ENCODE assay signal across 19 cellular contexts in genomic region chr12:26187429-26187828, GRCh38. TPM values are rescaled to one million over a fixed set of nuclear protein-coding genes. Genes with fewer than 3 reads are reported as not detected.
A peak's percentile ranks its signal among the peaks of the same experiment; 100 is the strongest.
DNase-seq lines count a peak whose midpoint lies in the region; ATAC-seq, FAIRE-seq and TF ChIP-seq lines count a peak whose summit lies in the region.
"Had no signal": no experiment of that assay in that cellular context is flagged by ENCODE, and none has a peak within 500 bp of the region (broad histone marks: within the 10 kb centered on the region; RNA-seq: fewer than 3 reads in every experiment).

No MANE protein-coding gene starts in this region.

- H3K9me3 ChIP-seq in right atrium auricular region (no peaks in the 10 kb centered on the region), Loucy (ENCODE audit: insufficient read depth, low read depth, low read length) (no peaks in the 10 kb centered on the region), H1 (ENCODE audit: insufficient read depth in 2 of 2, low read depth in 1 of 2, low read length in 1 of 2) (no peaks in the 10 kb centered on the region), skeletal muscle satellite cell (replicated peaks; ENCODE audit: low read length) (no peaks in the 10 kb centered on the region)
- H3K9me3 ChIP-seq: pancreas, vagina had no signal

- TF ChIP-seq POLR2A in H1 (IDR thresholded peaks at IDR 0.05; ENCODE audit: control extremely low read depth in 1 of 2, low read depth in 2 of 2, low read length in 2 of 2), result no peak

- no peak overlapping the region for H3K4ac ChIP-seq in H1 (replicated peaks; ENCODE audit: insufficient read length, low read depth, low read length)

- no peak overlapping the region for H4K8ac ChIP-seq in H1 (ENCODE audit: extremely low read depth, insufficient read depth, low read length)

- no peaks in the 10 kb centered on the region for H3F3A ChIP-seq in Loucy (ENCODE audit: low read depth)

- H3K4me1 ChIP-seq in right atrium auricular region (no peaks in the 10 kb centered on the region), Loucy (ENCODE audit: insufficient read depth, low read length, poor library complexity, severe bottlenecking) (no peaks in the 10 kb centered on the region), H1 (replicated peaks in 1 of 4; ENCODE audit: control insufficient read depth in 3 of 4, insufficient read depth in 4 of 4, low read length in 3 of 4) (peaks cover 0 to 4% (median 3%) of the 10 kb centered on the region in 4 experiments; a peak in 2 of 7 replicates), skeletal muscle satellite cell (ENCODE audit: control insufficient read depth, insufficient read depth, low read length) (peaks cover 20% of the 10 kb centered on the region)
- H3K4me1 ChIP-seq: pancreas, vagina had no signal

- no peak overlapping the region for H2BK15ac ChIP-seq in H1 (ENCODE audit: low read length)

- POLR2A ChIA-PET in H1 (lab: Charles Lee; ENCODE audit: partially characterized antibody), result no interaction called here

- no peak overlapping the region for H2BK5ac ChIP-seq in H1 (ENCODE audit: low read depth, low read length)

- no peaks in the 10 kb centered on the region for H3K23me2 ChIP-seq in H1 (ENCODE audit: low read depth, low read length)

- CTCF ChIA-PET in H1 (lab: Charles Lee; ENCODE audit: partially characterized antibody), result interaction anchor here (1.0 to 1.2 kb wide), 5 partner anchors 9 to 52 kb away, joined by 3 to 12 read pairs (median 4); no protein-coding TSS in a partner anchor

- no peak overlapping the region for H3K4me2 ChIP-seq in Loucy (ENCODE audit: low read depth, low read length, poor library complexity, severe bottlenecking)
- no peak overlapping the region for H3K4me2 ChIP-seq in H1 (ENCODE audit: insufficient read depth in 1 of 2, low read depth in 2 of 2, low read length in 2 of 2)
- peak overlapping the region; percentile 2 for H3K4me2 ChIP-seq in skeletal muscle satellite cell (ENCODE audit: low read length)

- H4K5ac ChIP-seq in H1 (ENCODE audit: insufficient read length, low read depth, low read length), result no peak overlapping the region

- no peak overlapping the region for H2BK12ac ChIP-seq in H1 (ENCODE audit: low read depth, low read length)

- TF ChIP-seq RAD21 in H1 (IDR thresholded peaks at IDR 0.05 in 1 of 2, conservative IDR thresholded peaks at IDR 0.05 in 1 of 2; ENCODE audit: low read depth in 2 of 2, low read length in 2 of 2), result peak; percentile 44 to 51

- no peak overlapping the region for H3K18ac ChIP-seq in H1 (ENCODE audit: extremely low read depth, low read length)

- H4K91ac ChIP-seq in H1 (replicated peaks; ENCODE audit: insufficient read length, low read length), result no peak overlapping the region

- H2BK120ac ChIP-seq in H1 (replicated peaks; ENCODE audit: low read depth, low read length), result no peak overlapping the region

- no peak for TF ChIP-seq EP300 in H1 (IDR thresholded peaks at IDR 0.05; ENCODE audit: borderline replicate concordance in 1 of 2, low read depth in 2 of 2, low read length in 2 of 2)

- peak; percentile 56 to 63 for ATAC-seq in left cardiac atrium

- no peak for FAIRE-seq in H1 (lab: Jason Lieb, UNC)
- FAIRE-seq: endothelial cell of umbilical vein, pancreas had no signal

- no peaks in the 10 kb centered on the region for H3K9me2 ChIP-seq in Loucy (replicated peaks; ENCODE audit: low read depth, low read length)

- H3K14ac ChIP-seq in H1 (ENCODE audit: insufficient read length), result no peak overlapping the region

- H3K27ac ChIP-seq in right atrium auricular region, result no peak overlapping the region
- H3K27ac ChIP-seq in H1 (ENCODE audit: low read depth, low read length), result no peak overlapping the region
- H3K27ac ChIP-seq: pancreas, vagina, VCaP had no signal

- H3K56ac ChIP-seq in H1 (replicated peaks; ENCODE audit: insufficient read length, low read depth, low read length), result no peak overlapping the region

- H3K79me2 ChIP-seq in Loucy (ENCODE audit: insufficient read depth, low read length) (no peaks in the 10 kb centered on the region), H1 (ENCODE audit: control insufficient read depth in 1 of 2, insufficient read depth in 2 of 2, low read length in 2 of 2) (no peaks in the 10 kb centered on the region)

- TF ChIP-seq CTCF in right atrium auricular region (IDR thresholded peaks at IDR 0.05), result peak in 1 of 2 donors; percentile 23
- TF ChIP-seq CTCF in Loucy (conservative IDR thresholded peaks at IDR 0.05; ENCODE audit: low read length), result peak; percentile 32
- peak in 2 of 3 experiments; percentile 36 to 43; a peak in 2 of 4 replicates for TF ChIP-seq CTCF in H1 (IDR thresholded peaks at IDR 0.05; ENCODE audit: control extremely low read depth in 1 of 3, insufficient read depth in 1 of 3, low read depth in 1 of 3, low read length in 3 of 3)

- H3K23ac ChIP-seq in H1 (ENCODE audit: insufficient read length), result no peak overlapping the region

- H3K27me3 ChIP-seq in right atrium auricular region (no peaks in the 10 kb centered on the region), Loucy (ENCODE audit: insufficient read depth, low read length, poor library complexity, severe bottlenecking) (no peaks in the 10 kb centered on the region), H1 (replicated peaks in 1 of 4; ENCODE audit: control insufficient read depth in 3 of 4, extremely low read depth in 1 of 4, insufficient read depth in 3 of 4, low read length in 3 of 4) (no peaks in the 10 kb centered on the region), skeletal muscle satellite cell (ENCODE audit: control insufficient read depth, insufficient read depth, low read length) (no peaks in the 10 kb centered on the region)
- H3K27me3 ChIP-seq: pancreas, vagina had no signal

- intact Hi-C loops in left cardiac atrium (cut with DNase I), result no loop called here

- WGBS in H1 (ENCODE audit: extremely low coverage in 1 of 2, insufficient coverage in 1 of 2, insufficient read length in 1 of 2, insufficient replicate concordance in 2 of 2, low coverage in 1 of 2, low lambda C conversion rate in 2 of 2, missing lambda C conversion rate in 1 of 2), 2 experiments, result 56% methylated on average over 5 of the region's 5 CpGs; no CpG with 5 or more reads in 1 of the 2 experiments

- H2AFZ ChIP-seq in Loucy (ENCODE audit: low read length), result no peak overlapping the region
- no peak overlapping the region for H2AFZ ChIP-seq in H1 (ENCODE audit: low read length)

- H3K9ac ChIP-seq in Loucy (ENCODE audit: low read depth, low read length, poor library complexity, severe bottlenecking) (no peak overlapping the region), H1 (replicated peaks in 1 of 4; ENCODE audit: extremely low read depth in 1 of 4, low read depth in 3 of 4, low read length in 3 of 4) (no peak overlapping the region), skeletal muscle satellite cell (ENCODE audit: low read depth, low read length) (no peak overlapping the region)

- H3K4me3 ChIP-seq in right atrium auricular region (no peak overlapping the region), Loucy (ENCODE audit: low read length, poor library complexity, severe bottlenecking) (no peak overlapping the region), H1 (ENCODE audit: extremely low read depth in 1 of 4, insufficient read depth in 2 of 4, low read depth in 3 of 4, low read length in 4 of 4) (no peak overlapping the region), skeletal muscle satellite cell (ENCODE audit: low read length) (no peak overlapping the region)
- H3K4me3 ChIP-seq: pancreas, vagina had no signal

- DNase-seq in left cardiac atrium, result no peak
- no peak for DNase-seq in right atrium auricular region (ENCODE audit: low spot score)
- no peak for DNase-seq in H1 (ENCODE audit: low read depth in 1 of 2, low spot score in 2 of 2)
- DNase-seq in LoVo (ENCODE audit: low spot score), result no peak
- DNase-seq in NCI-H446 (lab: John Stamatoyannopoulos, UW), result no peak
- no peak for DNase-seq in HCEC 1CT
- DNase-seq: ACHN; anterior cingulate cortex; CD8-positive, alpha-beta memory T cell; islet precursor cell; NCI-H187; NCI-H510A; pancreas had no signal

- no peak overlapping the region for H2BK20ac ChIP-seq in H1 (ENCODE audit: low read length)

- no peaks in the 10 kb centered on the region for H3K79me1 ChIP-seq in H1 (ENCODE audit: low read depth, low read length)

- H2AK5ac ChIP-seq in H1 (ENCODE audit: low read depth, low read length), result no peak overlapping the region

- H4K20me1 ChIP-seq in Loucy (ENCODE audit: insufficient read depth, low read length, poor library complexity, severe bottlenecking), result no peaks in the 10 kb centered on the region
- no peaks in the 10 kb centered on the region for H4K20me1 ChIP-seq in H1 (replicated peaks in 1 of 2; ENCODE audit: control insufficient read depth in 1 of 2, insufficient read depth in 2 of 2, low read length in 2 of 2)

- H3K36me3 ChIP-seq in right atrium auricular region (no peaks in the 10 kb centered on the region), Loucy (ENCODE audit: insufficient read depth, low read length) (no peaks in the 10 kb centered on the region), H1 (ENCODE audit: control insufficient read depth in 2 of 4, insufficient read depth in 4 of 4, low read length in 3 of 4) (no peaks in the 10 kb centered on the region), skeletal muscle satellite cell (ENCODE audit: insufficient read depth, low read length) (no peaks in the 10 kb centered on the region)
- H3K36me3 ChIP-seq: pancreas, vagina had no signal

TF ChIP-seq in H1, 55 proteins besides CTCF, POLR2A, EP300 and RAD21 (continues in another document):
- no peak for TF ChIP-seq CREB1 (IDR thresholded peaks at IDR 0.05)
- TF ChIP-seq MAFK (IDR thresholded peaks at IDR 0.05; ENCODE audit: low read depth, low read length), result no peak
- TF ChIP-seq SAP30 (IDR thresholded peaks at IDR 0.05; ENCODE audit: insufficient read depth, insufficient replicate concordance, low read length), result no peak
- no peak for TF ChIP-seq ASH2L (IDR thresholded peaks at IDR 0.05; ENCODE audit: low read length)
- no peak for TF ChIP-seq TAF1 (IDR thresholded peaks at IDR 0.05; ENCODE audit: low read depth, low read length)
- TF ChIP-seq NRF1 (IDR thresholded peaks at IDR 0.05; ENCODE audit: low read depth, low read length), result no peak
- no peak for TF ChIP-seq GTF2F1 (IDR thresholded peaks at IDR 0.05; ENCODE audit: borderline replicate concordance, low read depth, low read length)
- TF ChIP-seq PHF8 (conservative IDR thresholded peaks at IDR 0.05; ENCODE audit: low read depth, low read length), result no peak

RNA-seq across cellular contexts. Expression of gene SSPN, which starts 7.9 kb away (rescaled TPM):
- 100 to 1,000 TPM; 103 to 114 TPM for total RNA-seq in left cardiac atrium
- total RNA-seq in right atrium auricular region, result 10 to 100 TPM; 52.4 to 61.1 TPM
- total RNA-seq in H1 (2021; fragmentation: NEBNext Ultra II Directional; extraction: Animal tissue kit (Norgen Biotek cat#: 25700)), result 0.86 and 0.98 TPM in 2 replicates
- 1.8 and 2.9 TPM in 2 replicates for polyA plus RNA-seq in H1 (2011; rRNA removed)
- polyA plus RNA-seq in H1 (2011; cell fraction: cytosol; rRNA removed), result 0.50 TPM
- 1.9 TPM for polyA plus RNA-seq in H1 (2011; cell fraction: nucleus; rRNA removed)
- 0.65 to 1.0 TPM (median 0.81 TPM) in 4 replicates for polyA plus RNA-seq in H1 (2012, experiment 1 of 2)
- polyA plus RNA-seq in H1 (2012, experiment 2 of 2), result 0.04 TPM
- 1.3 TPM for polyA plus RNA-seq in H1 (2013, experiment 1 of 2)
- 0.66 TPM for polyA plus RNA-seq in H1 (2013, experiment 2 of 2)
- 0.47 and 2.3 TPM in 2 replicates for polyA minus RNA-seq in H1 (2011; rRNA and poly(A)+ RNA removed)
- 3.0 TPM for polyA minus RNA-seq in H1 (2011; cell fraction: cytosol; rRNA and poly(A)+ RNA removed)
- 0.80 TPM for polyA minus RNA-seq in H1 (2011; cell fraction: nucleus; rRNA and poly(A)+ RNA removed)
- 1.0 and 5.2 TPM in 2 replicates for total RNA-seq in skeletal muscle satellite cell (2012; rRNA removed)
- total RNA-seq: activated CD8-positive, alpha-beta memory T cell treated with anti-CD3 and anti-CD28 coated beads for 36 hours; CD8-positive, alpha-beta memory T cell had no signal
- polyA plus RNA-seq: CD8-positive, alpha-beta memory T cell had no signal

Comparison
In these comparisons a context has a peak if more than half of its experiments do, and no peak if none do; other contexts are left out.
1. RNA of gene SSPN, which starts 7.9 kb away (total RNA-seq): 103 to 114 TPM in left cardiac atrium and 52.4 to 61.1 TPM in right atrium auricular region; 0.86 to 0.98 TPM in H1; every median in the first group is over 10 times any median in the second.